ENCODE assay signal across 16 cellular contexts in the genomic region with DNA sequence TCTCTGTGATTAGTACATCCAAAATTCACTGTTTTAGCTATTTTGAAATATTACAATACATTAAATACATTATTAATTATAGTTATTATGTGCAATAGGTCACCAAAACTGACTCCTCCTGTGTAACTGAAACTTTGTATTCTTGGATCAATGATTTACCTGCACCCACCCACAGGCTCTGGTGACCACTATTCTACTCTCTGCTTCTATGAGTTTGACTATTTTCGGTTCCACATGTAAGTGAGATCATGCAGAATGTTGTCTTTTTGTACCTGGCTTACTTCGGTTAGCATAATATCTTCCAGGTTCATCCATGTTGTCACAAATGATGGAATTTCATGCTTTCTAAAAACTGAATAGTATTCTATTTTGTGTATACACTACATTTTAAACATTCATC. TPM values are rescaled to one million over a fixed set of nuclear protein-coding genes. Genes with fewer than 3 reads are reported as not detected.
DNase-seq lines count a peak whose midpoint lies in the region; ATAC-seq, FAIRE-seq and TF ChIP-seq lines count a peak whose summit lies in the region.
"Had no signal": no experiment of that assay in that cellular context is flagged by ENCODE, and none has a peak within 500 bp of the region (broad histone marks: within the 10 kb centered on the region; RNA-seq: fewer than 3 reads in every experiment).

No MANE protein-coding gene starts in this region.

- WGBS in lower leg skin, 2 donors, result 85 to 87% methylated on average over 2 of the region's 2 CpGs

- DNase-seq in RCC 7860 (ENCODE audit: low spot score) (no peak), DMS53 treated with DMSO at 0.1 percent for 48 hours (lab: John Stamatoyannopoulos, UW; ENCODE audit: unreplicated experiment) (no peak), NCI-H2107 (lab: John Stamatoyannopoulos, UW) (no peak), lower leg skin (ENCODE audit: low spot score in 2 of 2) (no peak)
- DNase-seq: activated naive CD4-positive, alpha-beta T cell treated with anti-CD3 and anti-CD28 coated beads for 36 hours; caudate nucleus; heart right ventricle; MG63; natural killer cell; NCI-H345; T1000 had no signal

- FAIRE-seq in RCC 7860 (lab: Jason Lieb, UNC), result no peak

- no peak for TF ChIP-seq CTCF in lower leg skin (IDR thresholded peaks at IDR 0.05)

- no peak overlapping the region for H3K4me3 ChIP-seq in lower leg skin (ENCODE audit: low read depth, poor library complexity, severe bottlenecking)
- H3K4me3 ChIP-seq: heart right ventricle, MG63 had no signal

- intact Hi-C loops in lower leg skin (cut with DNase I; ENCODE audit: low total_unique reads), result no loop called here

- TF ChIP-seq POLR2A in lower leg skin (IDR thresholded peaks at IDR 0.05), result no peak

- ATAC-seq in GM18499 (IDR thresholded peaks at IDR 0.05; ENCODE audit: insufficient read depth, unreplicated experiment) (peak; percentile 67), GM19438 (IDR thresholded peaks at IDR 0.05; ENCODE audit: low read depth, unreplicated experiment) (peak; percentile 100), HG02623 (IDR thresholded peaks at IDR 0.05; ENCODE audit: unreplicated experiment) (peak; percentile 93), HG03175 (IDR thresholded peaks at IDR 0.05; ENCODE audit: unreplicated experiment) (peak; percentile 99)
- ATAC-seq: heart right ventricle, natural killer cell had no signal

RNA-seq across cellular contexts. Expression of gene SLC2A2, which starts 43.8 kb away (rescaled TPM):
- total RNA-seq in lower leg skin, result not detected
- total RNA-seq: activated naive CD4-positive, alpha-beta T cell treated with anti-CD3 and anti-CD28 coated beads for 36 hours; heart right ventricle; natural killer cell; skeletal muscle tissue had no signal
